In genomic region chr22:42949159-42949558, GRCh38 we compare ENCODE assay signal across 2 cellular contexts.
TF ChIP-seq lines count a peak whose summit lies in the region.

No MANE protein-coding gene starts in this region.

TF ChIP-seq in HEK293, 187 proteins besides CTCF, POLR2A, EP300 and RAD21:
- peak; percentile 81 for TF ChIP-seq PRDM4 (tag by site-specific recombination; IDR thresholded peaks at IDR 0.05)
- TF ChIP-seq KLF1 (tag by site-specific recombination; IDR thresholded peaks at IDR 0.05), result peak; percentile 50
- TF ChIP-seq KLF10 (tag by site-specific recombination; IDR thresholded peaks at IDR 0.05), result no peak
- TF ChIP-seq ZNF639 (tag by site-specific recombination; IDR thresholded peaks at IDR 0.05), result no peak
- TF ChIP-seq ZNF664 (tag by site-specific recombination; IDR thresholded peaks at IDR 0.05), result peak; percentile 89; the same call in 1 of the 2 replicates
- TF ChIP-seq ZNF600 (tag by site-specific recombination; IDR thresholded peaks at IDR 0.05), result peak; percentile 83
- TF ChIP-seq GLIS1 (tag by site-specific recombination; IDR thresholded peaks at IDR 0.05), result 0 out of 2 replicates have a peak, but pooled peaks have one; percentile 17
- no peak for TF ChIP-seq ZNF362 (tag by site-specific recombination; IDR thresholded peaks at IDR 0.05)

TF ChIP-seq in GM12878, 131 proteins besides CTCF, POLR2A, EP300 and RAD21 (continued from another document):
- TF ChIP-seq ZNF592 (IDR thresholded peaks at IDR 0.05), result no peak
